ENCODE assay signal across 22 cellular contexts in genomic region chr3:59101091-59101738, GRCh38. TPM values are rescaled to one million over a fixed set of nuclear protein-coding genes. Genes with fewer than 3 reads are reported as not detected.
DNase-seq lines count a peak whose midpoint lies in the region; ATAC-seq and TF ChIP-seq lines count a peak whose summit lies in the region.
"Had no signal": no experiment of that assay in that cellular context is flagged by ENCODE, and none has a peak within 500 bp of the region (broad histone marks: within the 10 kb centered on the region; RNA-seq: fewer than 3 reads in every experiment).

No MANE protein-coding gene starts in this region.

- no peaks in the 10 kb centered on the region for H3K4me1 Mint-ChIP-seq in CD8-positive, alpha-beta memory T cell
- H3K4me1 Mint-ChIP-seq: activated naive CD4-positive, alpha-beta T cell treated with anti-CD3 and anti-CD28 coated beads, Interleukin-2, amount 10 ng/mL, durations not matched to agents 7 days and 5 days; central memory CD8-positive, alpha-beta T cell had no signal

- no peaks in the 10 kb centered on the region for H4K20me1 ChIP-seq in osteoblast (ENCODE audit: insufficient read depth, low read length)

- H3K36me3 ChIP-seq in SJCRH30 (no peaks in the 10 kb centered on the region), osteoblast (ENCODE audit: insufficient read depth, low read length) (no peaks in the 10 kb centered on the region)
- no peaks in the 10 kb centered on the region for H3K36me3 ChIP-seq in CD8-positive, alpha-beta memory T cell (ENCODE audit: insufficient read depth, low read length)
- H3K36me3 ChIP-seq: uterus had no signal

- H3K4me3 Mint-ChIP-seq in CD8-positive, alpha-beta memory T cell, result no peak overlapping the region
- H3K4me3 Mint-ChIP-seq: activated naive CD4-positive, alpha-beta T cell treated with anti-CD3 and anti-CD28 coated beads, Interleukin-2, amount 10 ng/mL, durations not matched to agents 7 days and 5 days; central memory CD8-positive, alpha-beta T cell; stimulated activated naive CD8-positive, alpha-beta T cell treated with anti-CD3 and anti-CD28 coated beads, Interleukin-15, Interleukin-2, amounts not matched to agents 100 ng/mL and 50 ng/mL, for 24 hours; T-helper 1 cell treated with Interleukin-12 subunit alpha and Interleukin-12 subunit beta and Interleukin-4 antibody, amounts not matched to agents 30 μg/mL and 1 μg/mL, for 36 hours had no signal

- no peak overlapping the region for H3K27ac Mint-ChIP-seq in CD8-positive, alpha-beta memory T cell
- H3K27ac Mint-ChIP-seq: activated naive CD4-positive, alpha-beta T cell treated with anti-CD3 and anti-CD28 coated beads, Interleukin-2, amount 10 ng/mL, durations not matched to agents 7 days and 5 days; stimulated activated naive CD8-positive, alpha-beta T cell treated with anti-CD3 and anti-CD28 coated beads, Interleukin-15, Interleukin-2, amounts not matched to agents 100 ng/mL and 50 ng/mL, for 24 hours; T-helper 1 cell treated with Interleukin-12 subunit alpha and Interleukin-12 subunit beta and Interleukin-4 antibody, amounts not matched to agents 30 μg/mL and 1 μg/mL, for 36 hours had no signal

- H3K27ac ChIP-seq in SJCRH30, result peak overlapping the region; percentile 53
- peak overlapping the region; percentile 76 for H3K27ac ChIP-seq in osteoblast (ENCODE audit: low read depth, low read length)
- no peak overlapping the region for H3K27ac ChIP-seq in CD8-positive, alpha-beta memory T cell (ENCODE audit: low read depth, low read length)
- H3K27ac ChIP-seq: parathyroid adenoma, uterus had no signal

- H2AFZ ChIP-seq in osteoblast (ENCODE audit: low read length), result no peak overlapping the region
- H2AFZ ChIP-seq: parathyroid adenoma had no signal

- H3K79me2 ChIP-seq in osteoblast (ENCODE audit: insufficient read depth, low read length), result no peaks in the 10 kb centered on the region
- H3K79me2 ChIP-seq: parathyroid adenoma had no signal

- no peaks in the 10 kb centered on the region for H3K9me3 ChIP-seq in SJCRH30 (replicated peaks)
- no peaks in the 10 kb centered on the region for H3K9me3 ChIP-seq in osteoblast (ENCODE audit: low read depth, low read length)
- no peaks in the 10 kb centered on the region for H3K9me3 ChIP-seq in CD8-positive, alpha-beta memory T cell (ENCODE audit: low read length)
- H3K9me3 ChIP-seq: mucosa of descending colon, uterus had no signal

- peaks cover 8% of the 10 kb centered on the region for H3K4me1 ChIP-seq in SJCRH30
- H3K4me1 ChIP-seq in osteoblast (ENCODE audit: insufficient read depth, low read length), result peaks cover 18% of the 10 kb centered on the region
- H3K4me1 ChIP-seq in CD8-positive, alpha-beta memory T cell (ENCODE audit: insufficient read depth, low read length), result no peaks in the 10 kb centered on the region
- H3K4me1 ChIP-seq: uterus had no signal

- POLR2A ChIA-PET in CD8-positive, alpha-beta memory T cell (lab: Charles Lee), result no interaction called here

- DNase-seq in ELR (ENCODE audit: low read depth) (peak; percentile 77), SJCRH30 (peak; percentile 52 to 73), osteoblast (ENCODE audit: insufficient read length, low spot score, missing footprints) (peak; percentile 43), NCI-H1092 (lab: John Stamatoyannopoulos, UW) (no peak)
- no peak for DNase-seq in CD8-positive, alpha-beta memory T cell
- DNase-seq: activated CD4-positive, alpha-beta T cell treated with anti-CD3 and anti-CD28 coated beads for 1 hour; activated CD8-positive, alpha-beta memory T cell treated with anti-CD3 and anti-CD28 coated beads, Interleukin-2, amount 50 U/mL, for 4 hours; activated naive CD4-positive, alpha-beta T cell treated with anti-CD3 and anti-CD28 coated beads, Interleukin-2, amount 10 ng/mL, durations not matched to agents 7 days and 5 days; islet precursor cell; KG1; mucosa of descending colon; NCI-H524 treated with DMSO at 0.1 percent for 48 hours; stimulated activated CD4-positive, alpha-beta T cell treated with anti-CD3 and anti-CD28 coated beads, Interleukin-12 subunit alpha, Interleukin-12 subunit beta, amount 100 ng/mL, for 4 hours; uterus had no signal

- ATAC-seq in esophagus mucosa (peak; percentile 74), GM18909 (IDR thresholded peaks at IDR 0.05; ENCODE audit: poor library complexity, unreplicated experiment) (no peak), GM18519 (IDR thresholded peaks at IDR 0.05; ENCODE audit: low FRiP score, unreplicated experiment) (no peak)
- ATAC-seq: mucosa of descending colon, Panc1 had no signal

- H3K27me3 Mint-ChIP-seq in CD8-positive, alpha-beta memory T cell, result peaks cover 14 to 19% of the 10 kb centered on the region in 2 donors
- H3K27me3 Mint-ChIP-seq: activated naive CD4-positive, alpha-beta T cell treated with anti-CD3 and anti-CD28 coated beads, Interleukin-2, amount 10 ng/mL, durations not matched to agents 7 days and 5 days had no signal

- CTCF ChIA-PET in CD8-positive, alpha-beta memory T cell (lab: Charles Lee), result interaction anchor here (1.0 kb wide), 1 partner anchor 8 kb away, joined by 3 read pairs; no protein-coding TSS in a partner anchor

- no peak overlapping the region for H3K4me3 ChIP-seq in SJCRH30
- H3K4me3 ChIP-seq in osteoblast (ENCODE audit: insufficient read depth, low read length), result no peak overlapping the region
- H3K4me3 ChIP-seq in CD8-positive, alpha-beta memory T cell (ENCODE audit: low read length), result no peak overlapping the region
- H3K4me3 ChIP-seq: mucosa of descending colon, uterus had no signal

- TF ChIP-seq CTCF in osteoblast (IDR thresholded peaks at IDR 0.05; ENCODE audit: extremely low read depth, low read depth, low read length), result no peak

- H3K4me2 ChIP-seq in osteoblast (ENCODE audit: insufficient read depth, low read length), result peak overlapping the region; percentile 20

- H3K27me3 ChIP-seq in SJCRH30 (no peaks in the 10 kb centered on the region), osteoblast (ENCODE audit: insufficient read depth, low read length) (no peaks in the 10 kb centered on the region)
- no peaks in the 10 kb centered on the region for H3K27me3 ChIP-seq in CD8-positive, alpha-beta memory T cell (ENCODE audit: insufficient read depth, low read length, poor library complexity, severe bottlenecking)
- H3K27me3 ChIP-seq: uterus had no signal

- H3K9me3 Mint-ChIP-seq in CD8-positive, alpha-beta memory T cell, result peaks cover 0 to 10% (median 8%) of the 10 kb centered on the region in 5 donors
- H3K9me3 Mint-ChIP-seq: stimulated activated naive CD8-positive, alpha-beta T cell treated with anti-CD3 and anti-CD28 coated beads, Interleukin-15, Interleukin-2, amounts not matched to agents 100 ng/mL and 50 ng/mL, for 24 hours had no signal

- H3K36me3 Mint-ChIP-seq in CD8-positive, alpha-beta memory T cell, result no peaks in the 10 kb centered on the region
- H3K36me3 Mint-ChIP-seq: activated naive CD4-positive, alpha-beta T cell treated with anti-CD3 and anti-CD28 coated beads, Interleukin-2, amount 10 ng/mL, durations not matched to agents 7 days and 5 days had no signal

RNA-seq across cellular contexts. Expression of gene CFAP20DC, which starts 51.4 kb away (rescaled TPM):
- not detected in 2 replicates for total RNA-seq in SJCRH30 (2014; rRNA removed; shearing (Covaris generic))
- 8.7 TPM for total RNA-seq in esophagus mucosa
- 2.2 and 4.7 TPM in 2 replicates for total RNA-seq in osteoblast
- total RNA-seq in CD8-positive, alpha-beta memory T cell, result 1 to 10 TPM in 1 of 2 experiments, under 1 TPM in 1; 1.00 to 1.8 TPM
- polyA plus RNA-seq in CD8-positive, alpha-beta memory T cell, result not detected

Comparison
In these comparisons a context has a peak if more than half of its experiments do, and no peak if none do; other contexts are left out.
1. DNase-seq: peak in ELR (single experiment), SJCRH30 (2 of 2) and osteoblast (single experiment); none in CD8-positive, alpha-beta memory T cell (0 of 5) and NCI-H1092 (single experiment).